ENCODE assay signal across 25 cellular contexts in genomic region chr18:29962579-29962978, GRCh38.
A peak's percentile ranks its signal among the peaks of the same experiment; 100 is the strongest.
DNase-seq lines count a peak whose midpoint lies in the region; ATAC-seq and TF ChIP-seq lines count a peak whose summit lies in the region.
"Had no signal": no experiment of that assay in that cellular context is flagged by ENCODE, and none has a peak within 500 bp of the region (broad histone marks: within the 10 kb centered on the region; RNA-seq: fewer than 3 reads in every experiment).

No MANE protein-coding gene starts in this region.

- no peaks in the 10 kb centered on the region for H3K27me3 Mint-ChIP-seq in MCF 10A (ENCODE audit: insufficient read depth, unreplicated experiment)
- H3K27me3 Mint-ChIP-seq: CD8-positive, alpha-beta memory T cell had no signal

- TF ChIP-seq POLR2A in breast epithelium (IDR thresholded peaks at IDR 0.05) = no peak
- TF ChIP-seq POLR2A in ovary (IDR thresholded peaks at IDR 0.05) = no peak

- DNase-seq in MCF 10A (ENCODE audit: unreplicated experiment) (peak; percentile 1), breast epithelium (ENCODE audit: low spot score in 2 of 2) (no peak), RKO (ENCODE audit: low spot score) (peak; percentile 12), foreskin keratinocyte (peak; percentile 9 to 42), T1000 (lab: John Stamatoyannopoulos, UW) (no peak), ovary (no peak)
- DNase-seq: CD8-positive, alpha-beta memory T cell; DND-41; GDM1; NCI-H1105; NCI-H146; NCI-H2029; NCI-H226; NCI-H524; NCI-H774; NK-92 treated with Interleukin-12 subunit alpha and Interleukin-12 subunit beta, amount 100 ng/mL, for 24 hours; SJCRH30; T-helper 1 cell had no signal

- no peaks in the 10 kb centered on the region for H3K27me3 ChIP-seq in breast epithelium
- H3K27me3 ChIP-seq in foreskin keratinocyte = no peaks in the 10 kb centered on the region
- no peaks in the 10 kb centered on the region for H3K27me3 ChIP-seq in ovary
- H3K27me3 ChIP-seq: SJCRH30 had no signal

- H3K4me3 ChIP-seq in breast epithelium = no peak overlapping the region
- H3K4me3 ChIP-seq in ovary = no peak overlapping the region
- H3K4me3 ChIP-seq: K562, SJCRH30 had no signal

- no peak for TF ChIP-seq EP300 in ovary (IDR thresholded peaks at IDR 0.05)

- no peaks in the 10 kb centered on the region for H3K36me3 ChIP-seq in breast epithelium
- no peaks in the 10 kb centered on the region for H3K36me3 ChIP-seq in ovary
- H3K36me3 ChIP-seq: SJCRH30 had no signal

- 49 to 52% (median 51%) methylated on average over 3 of the region's 3 CpGs for WGBS in ovary, 3 donors

- TF ChIP-seq CTCF in MCF 10A (IDR thresholded peaks at IDR 0.05; ENCODE audit: unreplicated experiment) (no peak), breast epithelium (IDR thresholded peaks at IDR 0.05) (no peak), foreskin keratinocyte (conservative IDR thresholded peaks at IDR 0.05) (no peak), ovary (IDR thresholded peaks at IDR 0.05) (no peak)

- intact Hi-C loops in MCF 10A (cut with micrococcal nuclease) = no loop called here
- intact Hi-C loops in breast epithelium (cut with DNase I; ENCODE audit: low total_unique reads) = loop anchor here (5.0 kb wide), 1 partner anchor 320 kb away; no protein-coding TSS in a partner anchor
- intact Hi-C loops in ovary (cut with DNase I) = no loop called here

- H3K4me1 ChIP-seq in breast epithelium (no peaks in the 10 kb centered on the region), foreskin keratinocyte (no peaks in the 10 kb centered on the region), ovary (ENCODE audit: insufficient read depth) (no peaks in the 10 kb centered on the region)
- H3K4me1 ChIP-seq: SJCRH30 had no signal

- no peaks in the 10 kb centered on the region for H3K4me1 Mint-ChIP-seq in MCF 10A (ENCODE audit: insufficient read depth, unreplicated experiment)
- H3K4me1 Mint-ChIP-seq: CD8-positive, alpha-beta memory T cell had no signal

- no TSS peak for BruUV-seq in MCF 10A (replicated peaks; lab: Mats Ljungman, UMichigan)

- POLR2A ChIA-PET in MCF 10A (lab: Yijun Ruan, JAX) = interaction anchor here (0.6 kb wide), 2 partner anchors 266 to 273 kb away, joined by 3 read pairs; no protein-coding TSS in a partner anchor

- no peaks in the 10 kb centered on the region for H3K36me3 Mint-ChIP-seq in MCF 10A (ENCODE audit: insufficient read depth, unreplicated experiment)
- H3K36me3 Mint-ChIP-seq: CD8-positive, alpha-beta memory T cell had no signal

- no peak overlapping the region for H3K27ac Mint-ChIP-seq in MCF 10A (ENCODE audit: low read depth, unreplicated experiment)
- H3K27ac Mint-ChIP-seq: CD8-positive, alpha-beta memory T cell had no signal

- H3K9me3 Mint-ChIP-seq in MCF 10A (ENCODE audit: unreplicated experiment) = no peaks in the 10 kb centered on the region

- ATAC-seq in foreskin keratinocyte (peak; percentile 27), SK-N-SH treated with all-trans-retinoic acid at 6 μM for 48 hours (no peak), HG02884 (IDR thresholded peaks at IDR 0.05; ENCODE audit: unreplicated experiment) (no peak)
- ATAC-seq: HepG2, K562, Panc1 had no signal

- H3K9me3 ChIP-seq in breast epithelium (no peaks in the 10 kb centered on the region), ovary (no peaks in the 10 kb centered on the region)
- H3K9me3 ChIP-seq: SJCRH30 had no signal

- H3K4me3 Mint-ChIP-seq in MCF 10A (ENCODE audit: unreplicated experiment) = no peak overlapping the region
- H3K4me3 Mint-ChIP-seq: CD8-positive, alpha-beta memory T cell had no signal

- H3K27ac ChIP-seq in breast epithelium (no peak overlapping the region), foreskin keratinocyte (no peak overlapping the region), ovary (no peak overlapping the region)
- H3K27ac ChIP-seq: 22Rv1, C4-2B, SJCRH30 had no signal

- CTCF ChIA-PET in MCF 10A (lab: Yijun Ruan, JAX) = interaction anchor here (0.5 to 1.7 kb wide), 4 partner anchors 77 to 927 kb away, joined by 3 to 7 read pairs (median 4); no protein-coding TSS in a partner anchor

TF ChIP-seq in SK-N-SH treated with all-trans-retinoic acid at 6 μM for 48 hours, 23 proteins besides CTCF, POLR2A, EP300 and RAD21:
- TF ChIP-seq CSRNP3 (CRISPR knock-in tag; IDR thresholded peaks at IDR 0.05) = no peak
- no peak for TF ChIP-seq ZNF70 (CRISPR knock-in tag; IDR thresholded peaks at IDR 0.05)
- no peak for TF ChIP-seq ZFP3 (CRISPR knock-in tag; IDR thresholded peaks at IDR 0.05)

Comparison
In these comparisons a context has a peak if more than half of its experiments do, and no peak if none do; other contexts are left out.
1. DNase-seq: peak in MCF 10A (single experiment), RKO (single experiment) and foreskin keratinocyte (2 of 2); none in breast epithelium (0 of 2), T1000 (single experiment) and ovary (0 of 5).